Comparison of ENCODE assay signal across 19 cellular contexts in genomic region chr2:121211251-121211650, GRCh38.
DNase-seq lines count a peak whose midpoint lies in the region; ATAC-seq and TF ChIP-seq lines count a peak whose summit lies in the region.
"Had no signal": no experiment of that assay in that cellular context is flagged by ENCODE, and none has a peak within 500 bp of the region (broad histone marks: within the 10 kb centered on the region; RNA-seq: fewer than 3 reads in every experiment).

No MANE protein-coding gene starts in this region.

- H3K27me3 Mint-ChIP-seq in activated T-cell treated with anti-CD3 and anti-CD28 coated beads, Interleukin-2, amount 50 U/mL, for 24 hours = no peaks in the 10 kb centered on the region
- H3K27me3 Mint-ChIP-seq: activated naive CD8-positive, alpha-beta T cell had no signal

- no peaks in the 10 kb centered on the region for H3K36me3 Mint-ChIP-seq in activated T-cell treated with anti-CD3 and anti-CD28 coated beads, Interleukin-2, amount 50 U/mL, for 24 hours (ENCODE audit: low read depth)
- H3K36me3 Mint-ChIP-seq: activated naive CD8-positive, alpha-beta T cell; CD14-positive monocyte had no signal

- DNase-seq in DMS53 treated with DMSO at 0.1 percent for 48 hours (lab: John Stamatoyannopoulos, UW; ENCODE audit: unreplicated experiment) (peak; percentile 78), left lobe of liver (ENCODE audit: low spot score) (no peak), renal cortical epithelial cell (ENCODE audit: low read depth) (peak; percentile 57), activated gamma-delta T cell treated with Interleukin-2 at 50 U/mL for 16 hours (no peak)
- no peak for DNase-seq in activated T-cell treated with anti-CD3 and anti-CD28 coated beads, Interleukin-2, amount 50 U/mL, for 24 hours
- DNase-seq: DMS 273 treated with DMSO at 0.1 percent for 48 hours; effector CD4-positive, alpha-beta T cell; GM23248; NCI-H1048; NCI-H2081 treated with DMSO at 0.1 percent for 48 hours; NK-92 treated with Interleukin-12 subunit alpha and Interleukin-12 subunit beta, amount 100 ng/mL, for 24 hours; occipital lobe; SW 1271 had no signal

- no peak overlapping the region for H3K4me3 Mint-ChIP-seq in activated T-cell treated with anti-CD3 and anti-CD28 coated beads, Interleukin-2, amount 50 U/mL, for 24 hours
- H3K4me3 Mint-ChIP-seq: activated naive CD8-positive, alpha-beta T cell; activated T-helper 1 cell treated with anti-CD3 and anti-CD28 coated beads, Interleukin-12 subunit alpha, Interleukin-12 subunit beta, Interleukin-2, Interleukin-4 antibody, amounts not matched to agents 30 ng/mL and 10 ng/mL and 1 ng/mL, durations not matched to agents 14 hours and 24 hours and 36 hours; CD14-positive monocyte had no signal

- H3K9me3 Mint-ChIP-seq in activated T-cell treated with anti-CD3 and anti-CD28 coated beads, Interleukin-2, amount 50 U/mL, for 24 hours = no peaks in the 10 kb centered on the region
- H3K9me3 Mint-ChIP-seq: activated T-helper 1 cell treated with anti-CD3 and anti-CD28 coated beads, Interleukin-12 subunit alpha, Interleukin-12 subunit beta, Interleukin-2, Interleukin-4 antibody, amounts not matched to agents 30 ng/mL and 10 ng/mL and 1 ng/mL, durations not matched to agents 14 hours and 24 hours and 36 hours had no signal

- no peaks in the 10 kb centered on the region for H3K4me1 Mint-ChIP-seq in activated T-cell treated with anti-CD3 and anti-CD28 coated beads, Interleukin-2, amount 50 U/mL, for 24 hours (ENCODE audit: low read depth)
- H3K4me1 Mint-ChIP-seq: CD14-positive monocyte had no signal

- ATAC-seq in SK-N-SH treated with all-trans-retinoic acid at 6 μM for 48 hours (no peak), left lobe of liver (peak; percentile 88), GM19324 (IDR thresholded peaks at IDR 0.05; ENCODE audit: low FRiP score, unreplicated experiment) (no peak), GM19467 (IDR thresholded peaks at IDR 0.05; ENCODE audit: unreplicated experiment) (no peak)

- H3K27ac Mint-ChIP-seq in activated T-cell treated with anti-CD3 and anti-CD28 coated beads, Interleukin-2, amount 50 U/mL, for 24 hours = no peak overlapping the region
- H3K27ac Mint-ChIP-seq: activated naive CD8-positive, alpha-beta T cell; activated T-helper 1 cell treated with anti-CD3 and anti-CD28 coated beads, Interleukin-12 subunit alpha, Interleukin-12 subunit beta, Interleukin-2, Interleukin-4 antibody, amounts not matched to agents 30 ng/mL and 10 ng/mL and 1 ng/mL, durations not matched to agents 14 hours and 24 hours and 36 hours had no signal

TF ChIP-seq in SK-N-SH treated with all-trans-retinoic acid at 6 μM for 48 hours, 23 proteins besides CTCF, POLR2A, EP300 and RAD21:
- TF ChIP-seq TCF4 (CRISPR knock-in tag; IDR thresholded peaks at IDR 0.05; ENCODE audit: borderline replicate concordance) (peak; percentile 47; the same call in 1 of the 2 replicates), ARNTL (CRISPR knock-in tag; IDR thresholded peaks at IDR 0.05; ENCODE audit: borderline replicate concordance, low read depth) (no peak)
TF ChIP-seq in SK-N-SH treated with all-trans-retinoic acid at 6 μM for 48 hours: peak in this region for 1.

Comparison
In these comparisons a context has a peak if more than half of its experiments do, and no peak if none do; other contexts are left out.
1. DNase-seq: peak in DMS53 treated with DMSO at 0.1 percent for 48 hours (single experiment) and renal cortical epithelial cell (single experiment); none in left lobe of liver (single experiment), activated gamma-delta T cell treated with Interleukin-2 at 50 U/mL for 16 hours (single experiment) and activated T-cell treated with anti-CD3 and anti-CD28 coated beads, Interleukin-2, amount 50 U/mL, for 24 hours (single experiment).